Comparison of ENCODE assay signal across 14 cellular contexts in genomic region chr12:4015225-4016076, GRCh38.
DNase-seq lines count a peak whose midpoint lies in the region; FAIRE-seq and TF ChIP-seq lines count a peak whose summit lies in the region.
"Had no signal": no experiment of that assay in that cellular context is flagged by ENCODE, and none has a peak within 500 bp of the region (broad histone marks: within the 10 kb centered on the region; RNA-seq: fewer than 3 reads in every experiment).

No MANE protein-coding gene starts in this region.

- H2BK20ac ChIP-seq in H1 (ENCODE audit: low read length) = peak overlapping the region; percentile 86

- peak overlapping the region; percentile 79; the same call in 1 of the 2 replicates for H2AK5ac ChIP-seq in H1 (ENCODE audit: low read depth, low read length)
- peak overlapping the region; percentile 23 for H2AK5ac ChIP-seq in mesenchymal stem cell (ENCODE audit: low read length, severe bottlenecking)

- WGBS in H1 (ENCODE audit: extremely low coverage in 1 of 2, insufficient coverage in 1 of 2, insufficient read length in 1 of 2, insufficient replicate concordance in 2 of 2, low coverage in 1 of 2, low lambda C conversion rate in 2 of 2, missing lambda C conversion rate in 1 of 2), 2 experiments = 83% methylated on average over 12 of the region's 12 CpGs; no CpG with 5 or more reads in 1 of the 2 experiments
- 48% methylated on average over 12 of the region's 12 CpGs for WGBS in mesenchymal stem cell
- 68 to 84% (median 73%) methylated on average over 10 to 12 of the region's 12 CpGs for WGBS in stomach, 5 donors

- intact Hi-C loops in stomach (cut with DNase I; ENCODE audit: low total_unique reads) = no loop called here

- TF ChIP-seq EP300 in H1 (IDR thresholded peaks at IDR 0.05; ENCODE audit: borderline replicate concordance in 1 of 2, low read depth in 2 of 2, low read length in 2 of 2) (no peak), stomach (IDR thresholded peaks at IDR 0.05) (no peak)

- H3K9ac ChIP-seq in H1 (replicated peaks in 1 of 4; ENCODE audit: extremely low read depth in 1 of 4, low read depth in 3 of 4, low read length in 3 of 4) = no peak overlapping the region
- no peak overlapping the region for H3K9ac ChIP-seq in mesenchymal stem cell (ENCODE audit: low read length)

- no peak overlapping the region for H3K14ac ChIP-seq in H1 (ENCODE audit: insufficient read length)
- H3K14ac ChIP-seq in mesenchymal stem cell (ENCODE audit: low read length in 2 of 2) = no peak overlapping the region

- no peak overlapping the region for H3K4me2 ChIP-seq in H1 (ENCODE audit: insufficient read depth in 1 of 2, low read depth in 2 of 2, low read length in 2 of 2)
- H3K4me2 ChIP-seq in mesenchymal stem cell (ENCODE audit: low read length, poor library complexity, severe bottlenecking) = no peak overlapping the region

- peak overlapping the region; percentile 37 for H3K56ac ChIP-seq in H1 (replicated peaks; ENCODE audit: insufficient read length, low read depth, low read length)

- no peaks in the 10 kb centered on the region for H3K23me2 ChIP-seq in H1 (ENCODE audit: low read depth, low read length)

- 0 out of 2 replicates have a peak overlapping the region, but pooled peaks have one; percentile 4 for H3K18ac ChIP-seq in H1 (ENCODE audit: extremely low read depth, low read length)
- no peak overlapping the region for H3K18ac ChIP-seq in mesenchymal stem cell (ENCODE audit: low read depth in 1 of 2, low read length in 2 of 2)

- H2AFZ ChIP-seq in H1 (ENCODE audit: low read length) (no peak overlapping the region), mesenchymal stem cell (ENCODE audit: low read depth, low read length) (peak overlapping the region; percentile 32)

- CTCF ChIA-PET in H1 (lab: Charles Lee; ENCODE audit: partially characterized antibody) (interaction anchor here (0.6 to 1.4 kb wide), 7 partner anchors 11 to 35 kb away, joined by 3 to 5 read pairs (median 4); no protein-coding TSS in a partner anchor), HEK293T (lab: Yijun Ruan, JAX) (interaction anchor here (1.2 kb wide), 1 partner anchor 261 kb away, joined by 4 read pairs; no protein-coding TSS in a partner anchor)

- H3K4ac ChIP-seq in H1 (replicated peaks; ENCODE audit: insufficient read length, low read depth, low read length) (no peak overlapping the region), mesenchymal stem cell (ENCODE audit: low read depth in 1 of 2, low read length in 2 of 2) (no peak overlapping the region)

- TF ChIP-seq POLR2A in H1 (IDR thresholded peaks at IDR 0.05; ENCODE audit: control extremely low read depth in 1 of 2, low read depth in 2 of 2, low read length in 2 of 2) (no peak), stomach (IDR thresholded peaks at IDR 0.05) (no peak)

- H3K23ac ChIP-seq in H1 (ENCODE audit: insufficient read length) = no peak overlapping the region
- no peak overlapping the region for H3K23ac ChIP-seq in mesenchymal stem cell (ENCODE audit: low read length in 2 of 2)

- H2BK12ac ChIP-seq in H1 (ENCODE audit: low read depth, low read length) (peak overlapping the region; percentile 39; the same call in 1 of the 2 replicates), mesenchymal stem cell (ENCODE audit: low read length in 2 of 2) (no peak overlapping the region)

- no peaks in the 10 kb centered on the region for H3K79me2 ChIP-seq in H1 (ENCODE audit: control insufficient read depth in 1 of 2, insufficient read depth in 2 of 2, low read length in 2 of 2)

- TF ChIP-seq CTCF in H1 (IDR thresholded peaks at IDR 0.05; ENCODE audit: control extremely low read depth in 1 of 3, insufficient read depth in 1 of 3, low read depth in 1 of 3, low read length in 3 of 3) = no peak
- TF ChIP-seq CTCF in stomach (IDR thresholded peaks at IDR 0.05) = no peak

- H4K91ac ChIP-seq in H1 (replicated peaks; ENCODE audit: insufficient read length, low read length) (no peak overlapping the region), mesenchymal stem cell (ENCODE audit: low read length) (no peak overlapping the region)

- DNase-seq in NCI-H82 (lab: John Stamatoyannopoulos, UW) (peak; percentile 83), H1 (ENCODE audit: low read depth in 1 of 2, low spot score in 2 of 2) (no peak), mesenchymal stem cell (no peak), stomach (peak; percentile 40), HEK293T (ENCODE audit: extremely low spot score) (no peak), DMS79 treated with DMSO at 0.1 percent for 48 hours (lab: John Stamatoyannopoulos, UW) (no peak), caudate nucleus (lab: John Stamatoyannopoulos, UW) (no peak)
- DNase-seq: activated CD4-positive, alpha-beta T cell treated with anti-CD3 and anti-CD28 coated beads, Interleukin-2, amount 10 ng/mL, durations not matched to agents 7 days and 5 days; activated naive CD8-positive, alpha-beta T cell treated with anti-CD3 and anti-CD28 coated beads, Interleukin-2, amount 10 ng/mL, durations not matched to agents 7 days and 5 days; NCI-H2107; NCI-H510A; T-helper 2 cell had no signal

- no peak overlapping the region for H4K5ac ChIP-seq in H1 (ENCODE audit: insufficient read length, low read depth, low read length)

- no peak for TF ChIP-seq RAD21 in H1 (IDR thresholded peaks at IDR 0.05 in 1 of 2, conservative IDR thresholded peaks at IDR 0.05 in 1 of 2; ENCODE audit: low read depth in 2 of 2, low read length in 2 of 2)

- H2BK120ac ChIP-seq in H1 (replicated peaks; ENCODE audit: low read depth, low read length) = no peak overlapping the region
- H2BK120ac ChIP-seq in mesenchymal stem cell (ENCODE audit: low read depth, low read length) = no peak overlapping the region

- peaks cover 0 to 3% (median 0%) of the 10 kb centered on the region in 4 experiments; a peak in 1 of 7 replicates for H3K27me3 ChIP-seq in H1 (replicated peaks in 1 of 4; ENCODE audit: control insufficient read depth in 3 of 4, extremely low read depth in 1 of 4, insufficient read depth in 3 of 4, low read length in 3 of 4)
- peaks cover 3 to 13% of the 10 kb centered on the region in 2 experiments for H3K27me3 ChIP-seq in mesenchymal stem cell (ENCODE audit: control insufficient read depth in 1 of 2, insufficient read depth in 1 of 2, low read length in 2 of 2)
- H3K27me3 ChIP-seq in stomach = no peaks in the 10 kb centered on the region

- H3K36me3 ChIP-seq in H1 (ENCODE audit: control insufficient read depth in 2 of 4, insufficient read depth in 4 of 4, low read length in 3 of 4) (no peaks in the 10 kb centered on the region), mesenchymal stem cell (ENCODE audit: control insufficient read depth in 1 of 2, insufficient read depth in 2 of 2, low read depth in 1 of 2, low read length in 2 of 2) (no peaks in the 10 kb centered on the region), stomach (no peaks in the 10 kb centered on the region)
- H3K36me3 ChIP-seq: prostate gland had no signal

- no peaks in the 10 kb centered on the region for H3K4me1 ChIP-seq in H1 (replicated peaks in 1 of 4; ENCODE audit: control insufficient read depth in 3 of 4, insufficient read depth in 4 of 4, low read length in 3 of 4)
- peaks cover 13% of the 10 kb centered on the region for H3K4me1 ChIP-seq in mesenchymal stem cell (ENCODE audit: control insufficient read depth, insufficient read depth, low read depth, low read length)
- no peaks in the 10 kb centered on the region for H3K4me1 ChIP-seq in stomach
- H3K4me1 ChIP-seq: prostate gland had no signal

- no peak for FAIRE-seq in H1 (lab: Jason Lieb, UNC)
- FAIRE-seq: colon had no signal

- no peaks in the 10 kb centered on the region for H4K20me1 ChIP-seq in H1 (replicated peaks in 1 of 2; ENCODE audit: control insufficient read depth in 1 of 2, insufficient read depth in 2 of 2, low read length in 2 of 2)

- H2BK15ac ChIP-seq in H1 (ENCODE audit: low read length) (no peak overlapping the region), mesenchymal stem cell (ENCODE audit: low read depth, poor library complexity, severe bottlenecking) (no peak overlapping the region)

- H3K4me3 ChIP-seq in H1 (ENCODE audit: extremely low read depth in 1 of 4, insufficient read depth in 2 of 4, low read depth in 3 of 4, low read length in 4 of 4) (no peak overlapping the region), mesenchymal stem cell (ENCODE audit: insufficient read depth in 1 of 2, low read depth in 1 of 2, low read length in 2 of 2) (no peak overlapping the region), stomach (no peak overlapping the region)
- H3K4me3 ChIP-seq: prostate gland had no signal

- POLR2A ChIA-PET in H1 (lab: Charles Lee; ENCODE audit: partially characterized antibody) (interaction anchor here (2.2 kb wide), 1 partner anchor 10 kb away, joined by 10 read pairs; no protein-coding TSS in a partner anchor), HEK293T (lab: Yijun Ruan, JAX) (interaction anchor here (0.6 kb wide), 1 partner anchor 142 kb away, joined by 3 read pairs; no protein-coding TSS in a partner anchor)

- H3K79me1 ChIP-seq in H1 (ENCODE audit: low read depth, low read length) (no peaks in the 10 kb centered on the region), mesenchymal stem cell (replicated peaks; ENCODE audit: low read length, poor library complexity, severe bottlenecking) (no peaks in the 10 kb centered on the region)

- H2BK5ac ChIP-seq in H1 (ENCODE audit: low read depth, low read length) = peak overlapping the region; percentile 37; the same call in 1 of the 2 replicates
- H2BK5ac ChIP-seq in mesenchymal stem cell (ENCODE audit: low read depth, low read length, poor library complexity, severe bottlenecking) = no peak overlapping the region

- H3K27ac ChIP-seq in H1 (ENCODE audit: low read depth, low read length) = no peak overlapping the region
- no peak overlapping the region for H3K27ac ChIP-seq in mesenchymal stem cell (ENCODE audit: low read length, poor library complexity, severe bottlenecking)
- H3K27ac ChIP-seq in stomach = no peak overlapping the region
- H3K27ac ChIP-seq in caudate nucleus (ENCODE audit: low read depth, low read length) = no peak overlapping the region
- H3K27ac ChIP-seq: prostate gland had no signal

- H4K8ac ChIP-seq in H1 (ENCODE audit: extremely low read depth, insufficient read depth, low read length) (no peak overlapping the region), mesenchymal stem cell (ENCODE audit: low read length) (no peak overlapping the region)

- H3K9me3 ChIP-seq in H1 (ENCODE audit: insufficient read depth in 2 of 2, low read depth in 1 of 2, low read length in 1 of 2) = no peaks in the 10 kb centered on the region
- peaks cover 3% of the 10 kb centered on the region for H3K9me3 ChIP-seq in mesenchymal stem cell (ENCODE audit: control insufficient read depth, low read length)
- no peaks in the 10 kb centered on the region for H3K9me3 ChIP-seq in stomach
- H3K9me3 ChIP-seq: prostate gland had no signal

TF ChIP-seq in H1, 55 proteins besides CTCF, POLR2A, EP300 and RAD21:
- no peak for TF ChIP-seq SIRT6 (IDR thresholded peaks at IDR 0.05; ENCODE audit: low read length)

TF ChIP-seq in HEK293T, 16 proteins besides CTCF, POLR2A, EP300 and RAD21 (continues in another document):
- TF ChIP-seq FOXA1 (IDR thresholded peaks at IDR 0.05) = no peak
- TF ChIP-seq ZNF384 (IDR thresholded peaks at IDR 0.05) = no peak
- TF ChIP-seq BHLHE40 (IDR thresholded peaks at IDR 0.05; ENCODE audit: borderline replicate concordance) = no peak
- no peak for TF ChIP-seq NFRKB (IDR thresholded peaks at IDR 0.05)

Comparison
In these comparisons a context has a peak if more than half of its experiments do, and no peak if none do; other contexts are left out.
1. DNase-seq: peak in NCI-H82 (single experiment) and stomach (single experiment); none in H1 (0 of 2), mesenchymal stem cell (single experiment), HEK293T (single experiment), DMS79 treated with DMSO at 0.1 percent for 48 hours (single experiment) and caudate nucleus (0 of 61).